ENCODE assay signal across 8 cellular contexts in the genomic region with DNA sequence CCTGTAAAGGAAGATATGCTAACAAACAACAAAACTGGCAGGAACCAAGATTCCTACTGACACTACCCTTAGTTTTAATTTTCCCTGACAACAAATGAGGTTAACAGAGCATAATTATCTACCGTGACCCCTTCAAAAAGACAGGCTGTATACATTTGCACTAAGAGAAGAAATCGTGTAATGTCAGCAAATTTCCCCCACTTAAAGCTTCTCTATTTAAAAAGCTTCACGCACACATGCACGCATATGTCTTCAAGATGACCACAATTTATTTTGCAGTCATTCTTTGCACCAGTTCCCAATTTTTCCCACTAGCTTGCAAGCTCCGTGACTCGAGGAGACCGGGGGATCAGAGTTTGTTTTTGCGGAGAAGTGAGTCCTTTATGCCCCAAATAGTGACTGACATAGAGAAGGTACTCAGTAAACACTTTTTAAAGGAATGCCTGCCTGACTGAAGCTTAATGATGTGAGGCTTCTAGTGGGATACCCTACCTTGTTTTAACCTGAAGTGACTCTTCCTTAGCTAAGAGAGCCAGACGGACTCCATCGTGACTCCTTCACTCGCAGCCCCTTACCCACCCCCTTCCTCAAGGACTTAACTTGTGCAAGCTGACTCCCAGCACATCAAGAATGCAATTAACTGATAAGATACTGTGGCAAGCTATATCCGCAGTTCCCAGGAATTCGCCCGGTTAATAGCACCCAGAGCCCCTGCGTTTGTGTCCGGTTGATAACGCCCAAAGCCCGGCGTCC. TPM values are rescaled to one million over a fixed set of nuclear protein-coding genes. Genes with fewer than 3 reads are reported as not detected.
DNase-seq lines count a peak whose midpoint lies in the region; ATAC-seq and TF ChIP-seq lines count a peak whose summit lies in the region.

No MANE protein-coding gene starts in this region.

- H3K4me1 ChIP-seq in right cardiac atrium (ENCODE audit: control insufficient read depth, insufficient read depth, low read length) = peaks cover 2% of the 10 kb centered on the region

- peaks cover 32% of the 10 kb centered on the region for H3K4me1 Mint-ChIP-seq in activated naive CD4-positive, alpha-beta T cell treated with anti-CD3 and anti-CD28 coated beads, Interleukin-2, amount 10 ng/mL, durations not matched to agents 7 days and 5 days

- H3K9me3 Mint-ChIP-seq in activated naive CD4-positive, alpha-beta T cell treated with anti-CD3 and anti-CD28 coated beads, Interleukin-2, amount 10 ng/mL, durations not matched to agents 7 days and 5 days = no peaks in the 10 kb centered on the region

- no peak for TF ChIP-seq CTCF in retinal pigment epithelial cell (conservative IDR thresholded peaks at IDR 0.05; ENCODE audit: low read depth, low read length)

- peak overlapping the region; percentile 100 for H3K27ac ChIP-seq in right cardiac atrium (ENCODE audit: low read length)

- peak overlapping the region; percentile 85 for H3K4me3 ChIP-seq in right cardiac atrium (ENCODE audit: low read length)
- peak overlapping the region; percentile 78 for H3K4me3 ChIP-seq in retinal pigment epithelial cell (ENCODE audit: low read length)

- H3K4me3 Mint-ChIP-seq in activated naive CD4-positive, alpha-beta T cell treated with anti-CD3 and anti-CD28 coated beads, Interleukin-2, amount 10 ng/mL, durations not matched to agents 7 days and 5 days = peak overlapping the region; percentile 90

- DNase-seq in Daoy (ENCODE audit: low read depth) (peak; percentile 53), M059J (ENCODE audit: low read depth) (peak; percentile 71), right cardiac atrium (peak in 2 of 3 donors; percentile 61 to 66), retinal pigment epithelial cell (ENCODE audit: low read depth) (no peak)
- no peak for DNase-seq in activated naive CD4-positive, alpha-beta T cell treated with anti-CD3 and anti-CD28 coated beads, Interleukin-2, amount 10 ng/mL, durations not matched to agents 7 days and 5 days
- DNase-seq in stimulated activated CD4-positive, alpha-beta T cell treated with anti-CD3 and anti-CD28 coated beads, Interleukin-12 subunit alpha, Interleukin-12 subunit beta, amount 100 ng/mL, for 4 hours = no peak

- CTCF ChIA-PET in activated naive CD4-positive, alpha-beta T cell treated with anti-CD3 and anti-CD28 coated beads, Interleukin-2, amount 10 ng/mL, durations not matched to agents 7 days and 5 days (lab: Charles Lee) = interaction anchor here (0.8 to 5.5 kb wide), 16 partner anchors 9 to 225 kb away, joined by 3 to 39 read pairs (median 5); a partner anchor contains a TSS

- H3K27me3 ChIP-seq in right cardiac atrium (ENCODE audit: control insufficient read depth, insufficient read depth) = no peaks in the 10 kb centered on the region

- 2% methylated on average over 19 of the region's 19 CpGs for WGBS in right cardiac atrium

- peak overlapping the region; percentile 98 for H3K27ac Mint-ChIP-seq in activated naive CD4-positive, alpha-beta T cell treated with anti-CD3 and anti-CD28 coated beads, Interleukin-2, amount 10 ng/mL, durations not matched to agents 7 days and 5 days

- no peaks in the 10 kb centered on the region for H3K9me3 ChIP-seq in right cardiac atrium (ENCODE audit: control insufficient read depth, low read length)

- H3K27me3 Mint-ChIP-seq in activated naive CD4-positive, alpha-beta T cell treated with anti-CD3 and anti-CD28 coated beads, Interleukin-2, amount 10 ng/mL, durations not matched to agents 7 days and 5 days = peaks cover 10% of the 10 kb centered on the region

- no peak for ATAC-seq in right cardiac atrium
- no peak for ATAC-seq in HG02588 (IDR thresholded peaks at IDR 0.05; ENCODE audit: unreplicated experiment)
- no peak for ATAC-seq in HG03097 (IDR thresholded peaks at IDR 0.05; ENCODE audit: low FRiP score, unreplicated experiment)

- intact Hi-C loops in right cardiac atrium (cut with DNase I) = no loop called here

- peaks cover 6% of the 10 kb centered on the region for H3K36me3 Mint-ChIP-seq in activated naive CD4-positive, alpha-beta T cell treated with anti-CD3 and anti-CD28 coated beads, Interleukin-2, amount 10 ng/mL, durations not matched to agents 7 days and 5 days

RNA-seq across cellular contexts. Expression of a gene that starts 9.3 kb away (rescaled TPM):
- 8.5 and 17.5 TPM in 2 replicates for total RNA-seq in Daoy (2014; rRNA removed; shearing (Covaris generic))
- 40.2 and 46.4 TPM in 2 replicates for total RNA-seq in M059J (2014; rRNA removed; shearing (Covaris generic))
- total RNA-seq in right cardiac atrium = 10 to 100 TPM; 38.1 to 60.6 (median 46.8) TPM
- polyA plus RNA-seq in right cardiac atrium = 71.0 TPM

RNA-seq across cellular contexts. Expression of a gene that starts 19.0 kb away (rescaled TPM):
- 38.7 and 46.4 TPM in 2 replicates for total RNA-seq in Daoy (2014; rRNA removed; shearing (Covaris generic))
- 177 and 209 TPM in 2 replicates for total RNA-seq in M059J (2014; rRNA removed; shearing (Covaris generic))
- total RNA-seq in right cardiac atrium = 100 to 1,000 TPM; 181 to 265 (median 207) TPM
- 172 TPM for polyA plus RNA-seq in right cardiac atrium

Comparison
In these comparisons a context has a peak if more than half of its experiments do, and no peak if none do; other contexts are left out.
1. DNase-seq: peak in Daoy (single experiment), M059J (single experiment) and right cardiac atrium (2 of 3); none in activated naive CD4-positive, alpha-beta T cell treated with anti-CD3 and anti-CD28 coated beads, Interleukin-2, amount 10 ng/mL, durations not matched to agents 7 days and 5 days (single experiment), retinal pigment epithelial cell (single experiment) and stimulated activated CD4-positive, alpha-beta T cell treated with anti-CD3 and anti-CD28 coated beads, Interleukin-12 subunit alpha, Interleukin-12 subunit beta, amount 100 ng/mL, for 4 hours (single experiment).